ENCODE assay signal across 8 cellular contexts in genomic region chr17:76540381-76541300, GRCh38. TPM values are rescaled to one million over a fixed set of nuclear protein-coding genes. Genes with fewer than 3 reads are reported as not detected.
A peak's percentile ranks its signal among the peaks of the same experiment; 100 is the strongest.
DNase-seq lines count a peak whose midpoint lies in the region; ATAC-seq and TF ChIP-seq lines count a peak whose summit lies in the region.

No MANE protein-coding gene starts in this region.

- H3K9me3 Mint-ChIP-seq in osteocyte (ENCODE audit: unreplicated experiment): no peaks in the 10 kb centered on the region

- DNase-seq in COLO829 (ENCODE audit: low spot score) (peak; percentile 88), HEK293T (ENCODE audit: extremely low spot score) (peak; percentile 97), NCI-H526 treated with DMSO at 0.1 percent for 48 hours (lab: John Stamatoyannopoulos, UW) (peak; percentile 94), astrocyte of the cerebellum (ENCODE audit: low read depth) (peak; percentile 83), left ventricle myocardium inferior (peak; percentile 93), osteocyte (ENCODE audit: extremely low spot score, unreplicated experiment) (peak; percentile 96)

- peaks cover 92% of the 10 kb centered on the region for H3K4me1 ChIP-seq in left ventricle myocardium inferior

- ATAC-seq in HG02840 (IDR thresholded peaks at IDR 0.05; ENCODE audit: low FRiP score, unreplicated experiment) (no peak), GM21737 (IDR thresholded peaks at IDR 0.05; ENCODE audit: unreplicated experiment) (no peak)

- CTCF ChIA-PET in HEK293T (lab: Yijun Ruan, JAX): interaction anchor here (1.0 to 3.2 kb wide), 5 partner anchors 12 to 84 kb away, joined by 3 to 16 read pairs (median 5); no protein-coding TSS in a partner anchor

- peak overlapping the region; percentile 65 for H3K4me3 Mint-ChIP-seq in osteocyte (ENCODE audit: unreplicated experiment)

- H3K27me3 Mint-ChIP-seq in osteocyte (ENCODE audit: unreplicated experiment): no peaks in the 10 kb centered on the region

- TF ChIP-seq CTCF in astrocyte of the cerebellum (IDR thresholded peaks at IDR 0.05; ENCODE audit: low read depth, low read length, missing control alignments) (no peak), left ventricle myocardium inferior (IDR thresholded peaks at IDR 0.05; ENCODE audit: borderline replicate concordance) (peak; percentile 49), osteocyte (IDR thresholded peaks at IDR 0.05) (no peak)

- H3K27ac Mint-ChIP-seq in osteocyte (ENCODE audit: unreplicated experiment): peak overlapping the region; percentile 73

- H3K4me3 ChIP-seq in astrocyte of the cerebellum (ENCODE audit: low read depth, low read length) (peak overlapping the region; percentile 27), left ventricle myocardium inferior (peak overlapping the region; percentile 64)

- POLR2A ChIA-PET in HEK293T (lab: Yijun Ruan, JAX): interaction anchor here (0.9 to 4.0 kb wide), 13 partner anchors 11 to 186 kb away, joined by 3 to 28 read pairs (median 5); partner anchors contain the start of genes JMJD6 and METTL23

- H3K4me1 Mint-ChIP-seq in osteocyte (ENCODE audit: unreplicated experiment): peaks cover 35% of the 10 kb centered on the region

- peak overlapping the region; percentile 89 for H3K27ac ChIP-seq in left ventricle myocardium inferior (replicated peaks)

- peaks cover 18% of the 10 kb centered on the region for H3K27me3 ChIP-seq in left ventricle myocardium inferior (ENCODE audit: low read depth)

- H3K9me3 ChIP-seq in left ventricle myocardium inferior (replicated peaks): no peaks in the 10 kb centered on the region

- no peaks in the 10 kb centered on the region for H3K36me3 ChIP-seq in left ventricle myocardium inferior

- no peaks in the 10 kb centered on the region for H3K36me3 Mint-ChIP-seq in osteocyte (ENCODE audit: unreplicated experiment)

- intact Hi-C loops in left ventricle myocardium inferior (cut with micrococcal nuclease): no loop called here

- in situ Hi-C loops in astrocyte of the cerebellum (cut with HindIII; ENCODE audit: low sequenced_read_pairs): no loop called here

TF ChIP-seq in HEK293T, 16 proteins besides CTCF, POLR2A, EP300 and RAD21:
- TF ChIP-seq TARDBP (IDR thresholded peaks at IDR 0.05) (no peak), HDGF (IDR thresholded peaks at IDR 0.05; ENCODE audit: borderline replicate concordance) (peak; percentile 60; the same call in 1 of the 2 replicates), L3MBTL2 (conservative IDR thresholded peaks at IDR 0.05) (peak; percentile 83)

RNA-seq across cellular contexts. Expression of gene PRCD, which starts 0.8 kb away (rescaled TPM):
- 3.9 TPM for total RNA-seq in left ventricle myocardium inferior
- total RNA-seq in osteocyte: 1.3 and 1.4 TPM in 2 replicates

RNA-seq across cellular contexts. Expression of gene CYGB, which starts 3.1 kb away (rescaled TPM):
- total RNA-seq in left ventricle myocardium inferior (24.1 TPM), osteocyte (8.6 and 9.1 TPM in 2 replicates)

RNA-seq across cellular contexts. Expression of gene RHBDF2, which starts 39.4 kb away (rescaled TPM):
- total RNA-seq in left ventricle myocardium inferior (13.8 TPM), osteocyte (14.5 and 17.5 TPM in 2 replicates)

RNA-seq across cellular contexts. Expression of gene ST6GALNAC2, which starts 45.0 kb away (rescaled TPM):
- total RNA-seq in left ventricle myocardium inferior: 4.3 TPM
- 1.9 and 3.3 TPM in 2 replicates for total RNA-seq in osteocyte
